In genomic region chr17:18158022-18158600, GRCh38 we compare ENCODE assay signal across 8 cellular contexts. TPM values are rescaled to one million over a fixed set of nuclear protein-coding genes. Genes with fewer than 3 reads are reported as not detected.
DNase-seq lines count a peak whose midpoint lies in the region; ATAC-seq and TF ChIP-seq lines count a peak whose summit lies in the region.

No MANE protein-coding gene starts in this region.

- peak overlapping the region; percentile 84 for H3K27ac Mint-ChIP-seq in activated naive CD8-positive, alpha-beta T cell treated with anti-CD3 and anti-CD28 coated beads, Interleukin-2, amount 50 U/mL, for 24 hours

- peak; percentile 94 for DNase-seq in GM13976 (ENCODE audit: low spot score)
- DNase-seq in SW480 (ENCODE audit: low spot score) = peak; percentile 93
- DNase-seq in activated naive CD8-positive, alpha-beta T cell treated with anti-CD3 and anti-CD28 coated beads, Interleukin-2, amount 50 U/mL, for 24 hours = peak; percentile 97
- peak; percentile 93 for DNase-seq in left ventricle myocardium inferior
- peak; percentile 28 for DNase-seq in putamen (ENCODE audit: low spot score)

- ATAC-seq in HG03159 (IDR thresholded peaks at IDR 0.05; ENCODE audit: unreplicated experiment) (peak; percentile 50), GM18870 (IDR thresholded peaks at IDR 0.05; ENCODE audit: unreplicated experiment) (no peak)
- peak; percentile 60 for ATAC-seq in activated naive CD8-positive, alpha-beta T cell treated with anti-CD3 and anti-CD28 coated beads, Interleukin-2, amount 50 U/mL, for 24 hours

- no peaks in the 10 kb centered on the region for H3K27me3 Mint-ChIP-seq in activated naive CD8-positive, alpha-beta T cell treated with anti-CD3 and anti-CD28 coated beads, Interleukin-2, amount 50 U/mL, for 24 hours

- no peaks in the 10 kb centered on the region for H3K36me3 ChIP-seq in left ventricle myocardium inferior
- H3K36me3 ChIP-seq in urinary bladder (ENCODE audit: insufficient read depth) = no peaks in the 10 kb centered on the region

- peak overlapping the region; percentile 66 for H3K4me3 ChIP-seq in left ventricle myocardium inferior
- H3K4me3 ChIP-seq in urinary bladder (ENCODE audit: low read depth, low read length) = peak overlapping the region; percentile 49

- no peak for TF ChIP-seq CTCF in GM13976 (IDR thresholded peaks at IDR 0.05; ENCODE audit: borderline replicate concordance, control extremely low read depth, extremely low read depth, insufficient read depth, missing control alignments)
- TF ChIP-seq CTCF in left ventricle myocardium inferior (IDR thresholded peaks at IDR 0.05; ENCODE audit: borderline replicate concordance) = no peak

- intact Hi-C loops in left ventricle myocardium inferior (cut with micrococcal nuclease) = no loop called here

- WGBS in urinary bladder = 8% methylated on average over 26 of the region's 26 CpGs

- H3K4me3 Mint-ChIP-seq in activated naive CD8-positive, alpha-beta T cell treated with anti-CD3 and anti-CD28 coated beads, Interleukin-2, amount 50 U/mL, for 24 hours = peak overlapping the region; percentile 71

- H3K4me1 Mint-ChIP-seq in activated naive CD8-positive, alpha-beta T cell treated with anti-CD3 and anti-CD28 coated beads, Interleukin-2, amount 50 U/mL, for 24 hours = peaks cover 17% of the 10 kb centered on the region

- H3K27me3 ChIP-seq in left ventricle myocardium inferior (ENCODE audit: low read depth) = no peaks in the 10 kb centered on the region

- H3K9me3 ChIP-seq in left ventricle myocardium inferior (replicated peaks) = no peaks in the 10 kb centered on the region

- in situ Hi-C loops in GM13976 (cut with MboI; ENCODE audit: low sequenced_read_pairs, unreplicated experiment) = no loop called here

- peaks cover 17% of the 10 kb centered on the region for H3K4me1 ChIP-seq in left ventricle myocardium inferior
- H3K4me1 ChIP-seq in urinary bladder (ENCODE audit: insufficient read depth) = no peaks in the 10 kb centered on the region

- peak overlapping the region; percentile 64 for H3K27ac ChIP-seq in left ventricle myocardium inferior (replicated peaks)
- no peak overlapping the region for H3K27ac ChIP-seq in urinary bladder (ENCODE audit: low read depth)

- H3K36me3 Mint-ChIP-seq in activated naive CD8-positive, alpha-beta T cell treated with anti-CD3 and anti-CD28 coated beads, Interleukin-2, amount 50 U/mL, for 24 hours (ENCODE audit: low read depth) = no peaks in the 10 kb centered on the region

- no peaks in the 10 kb centered on the region for H3K9me3 Mint-ChIP-seq in activated naive CD8-positive, alpha-beta T cell treated with anti-CD3 and anti-CD28 coated beads, Interleukin-2, amount 50 U/mL, for 24 hours

RNA-seq across cellular contexts. Expression of gene ALKBH5, which starts 25.5 kb away (rescaled TPM):
- total RNA-seq in left ventricle myocardium inferior (179 TPM), urinary bladder (62.6 TPM)
- 83.8 TPM for polyA plus RNA-seq in urinary bladder

RNA-seq across cellular contexts. Expression of gene MYO15A, which starts 49.6 kb away (rescaled TPM):
- total RNA-seq in left ventricle myocardium inferior = 0.25 TPM
- total RNA-seq in urinary bladder = 1.2 TPM
- 1.4 TPM for polyA plus RNA-seq in urinary bladder

Comparison
In these comparisons a context has a peak if more than half of its experiments do, and no peak if none do; other contexts are left out.
1. DNase-seq: peak in every context shown above with its lines; median percentile 97 in activated naive CD8-positive, alpha-beta T cell treated with anti-CD3 and anti-CD28 coated beads, Interleukin-2, amount 50 U/mL, for 24 hours; 94 in GM13976; 93 in SW480; 93 in left ventricle myocardium inferior; 28 in putamen.